In genomic region chr22:31660860-31661341, GRCh38 we compare ENCODE assay signal across 8 cellular contexts. TPM values are rescaled to one million over a fixed set of nuclear protein-coding genes. Genes with fewer than 3 reads are reported as not detected.
DNase-seq lines count a peak whose midpoint lies in the region; ATAC-seq and TF ChIP-seq lines count a peak whose summit lies in the region.
"Not testable (repeated sequence)": the region's sequence is repeated elsewhere in the genome, so short reads cannot be mapped to it uniquely, and the experiment has no call there.

No MANE protein-coding gene starts in this region.

- H3K4ac ChIP-seq in neuronal stem cell (ENCODE audit: low read length) = not testable (repeated sequence)

- peaks cover 29% of the 10 kb centered on the region for H3F3A ChIP-seq in PC-9 (ENCODE audit: insufficient read depth, low read depth)

- H3K36me3 Mint-ChIP-seq in CD8-positive, alpha-beta T cell = peaks cover 19% of the 10 kb centered on the region
- peaks cover 22% of the 10 kb centered on the region for H3K36me3 Mint-ChIP-seq in HFFc6 (ENCODE audit: low read depth)
- not testable (repeated sequence) for H3K36me3 Mint-ChIP-seq in activated CD8-positive, alpha-beta T cell treated with anti-CD3 and anti-CD28 coated beads, Interleukin-2, amount 10 ng/mL, durations not matched to agents 7 days and 5 days (ENCODE audit: low read depth); stimulated activated naive CD8-positive, alpha-beta T cell treated with anti-CD3 and anti-CD28 coated beads, Interleukin-15, Interleukin-2, amounts not matched to agents 100 ng/mL and 50 ng/mL, for 24 hours (ENCODE audit: low read depth)
- peaks cover 15% of the 10 kb centered on the region for H3K36me3 Mint-ChIP-seq in central memory CD8-positive, alpha-beta T cell (ENCODE audit: insufficient read depth)

- H3K4me3 ChIP-seq in CD8-positive, alpha-beta T cell (ENCODE audit: low read depth, low read length) = peak overlapping the region; percentile 89
- H3K4me3 ChIP-seq in PC-9 = peak overlapping the region; percentile 79
- H3K4me3 ChIP-seq in neuronal stem cell (ENCODE audit: low read length in 2 of 2) = peak overlapping the region in 1 of 2 donors; percentile 67

- H3K9me3 Mint-ChIP-seq in CD8-positive, alpha-beta T cell; HFFc6; activated CD8-positive, alpha-beta T cell treated with anti-CD3 and anti-CD28 coated beads, Interleukin-2, amount 10 ng/mL, durations not matched to agents 7 days and 5 days (ENCODE audit: insufficient read depth); central memory CD8-positive, alpha-beta T cell; stimulated activated naive CD8-positive, alpha-beta T cell treated with anti-CD3 and anti-CD28 coated beads, Interleukin-15, Interleukin-2, amounts not matched to agents 100 ng/mL and 50 ng/mL, for 24 hours: not testable (repeated sequence)

- H3K18ac ChIP-seq in neuronal stem cell (ENCODE audit: low read length) = not testable (repeated sequence)

- not testable (repeated sequence) for H3K9ac ChIP-seq in neuronal stem cell (ENCODE audit: low read depth, low read length, poor library complexity)

- not testable (repeated sequence) for H3K23ac ChIP-seq in neuronal stem cell (ENCODE audit: low read depth, low read length, poor library complexity)

- not testable (repeated sequence) for H3K9me2 ChIP-seq in PC-9 (ENCODE audit: insufficient read depth)

- WGBS in neuronal stem cell (ENCODE audit: extremely low coverage in 2 of 2, insufficient read length in 2 of 2, insufficient replicate concordance in 1 of 2), 2 donors = no CpG with 5 or more reads among the region's 10 CpGs

- POLR2A ChIA-PET in CD8-positive, alpha-beta T cell (lab: Charles Lee) = interaction anchor here (1.1 to 2.7 kb wide), 6 partner anchors 13 to 314 kb away, joined by 3 to 30 read pairs (median 4); partner anchors contain the start of gene PATZ1
- POLR2A ChIA-PET in PC-9 (lab: Charles Lee; ENCODE audit: unreplicated experiment) = interaction anchor here (0.6 to 0.7 kb wide), 4 partner anchors 9 to 788 kb away, joined by 3 to 10 read pairs (median 6); no protein-coding TSS in a partner anchor
- POLR2A ChIA-PET in activated CD8-positive, alpha-beta T cell treated with anti-CD3 and anti-CD28 coated beads, Interleukin-2, amount 10 ng/mL, durations not matched to agents 7 days and 5 days (lab: Charles Lee) = interaction anchor here (1.4 to 2.4 kb wide), 5 partner anchors 16 to 315 kb away, joined by 3 to 16 read pairs (median 11); partner anchors contain the start of genes DEPDC5 and PATZ1

- peak overlapping the region; percentile 94 for H3K4me2 ChIP-seq in PC-9
- peak overlapping the region; percentile 70 for H3K4me2 ChIP-seq in neuronal stem cell (ENCODE audit: insufficient read depth, low read length, poor library complexity, severe bottlenecking)

- not testable (repeated sequence) for H3K79me1 ChIP-seq in neuronal stem cell (ENCODE audit: low read depth, low read length)

- H3K14ac ChIP-seq in neuronal stem cell (ENCODE audit: low read length) = not testable (repeated sequence)

- H3K4me1 Mint-ChIP-seq in CD8-positive, alpha-beta T cell (ENCODE audit: low read depth) = peaks cover 44% of the 10 kb centered on the region
- peaks cover 40% of the 10 kb centered on the region for H3K4me1 Mint-ChIP-seq in HFFc6 (ENCODE audit: low read depth)
- H3K4me1 Mint-ChIP-seq in activated CD8-positive, alpha-beta T cell treated with anti-CD3 and anti-CD28 coated beads, Interleukin-2, amount 10 ng/mL, durations not matched to agents 7 days and 5 days (ENCODE audit: low read depth) = peaks cover 29% of the 10 kb centered on the region
- peaks cover 19% of the 10 kb centered on the region for H3K4me1 Mint-ChIP-seq in central memory CD8-positive, alpha-beta T cell
- H3K4me1 Mint-ChIP-seq in stimulated activated naive CD8-positive, alpha-beta T cell treated with anti-CD3 and anti-CD28 coated beads, Interleukin-15, Interleukin-2, amounts not matched to agents 100 ng/mL and 50 ng/mL, for 24 hours (ENCODE audit: low read depth) = peaks cover 38% of the 10 kb centered on the region

- peaks cover 57% of the 10 kb centered on the region for H3K79me2 ChIP-seq in PC-9 (ENCODE audit: low read depth)

- not testable (repeated sequence) for H2BK12ac ChIP-seq in neuronal stem cell (ENCODE audit: low read length)

- H3K27ac ChIP-seq in CD8-positive, alpha-beta T cell (ENCODE audit: low read depth, low read length); neuronal stem cell (replicated peaks; ENCODE audit: low read length): not testable (repeated sequence)
- peak overlapping the region; percentile 98 for H3K27ac ChIP-seq in PC-9

- not testable (repeated sequence) for H2BK5ac ChIP-seq in neuronal stem cell (ENCODE audit: low read length)

- ATAC-seq in CD8-positive, alpha-beta T cell; activated CD8-positive, alpha-beta T cell treated with anti-CD3 and anti-CD28 coated beads, Interleukin-2, amount 10 ng/mL, durations not matched to agents 7 days and 5 days; central memory CD8-positive, alpha-beta T cell (replicated peaks; ENCODE audit: extremely low read depth, poor library complexity, severe bottlenecking): not testable (repeated sequence)

- H3K27ac Mint-ChIP-seq in CD8-positive, alpha-beta T cell = peak overlapping the region; percentile 96
- H3K27ac Mint-ChIP-seq in HFFc6 = peak overlapping the region; percentile 89
- peak overlapping the region; percentile 92 for H3K27ac Mint-ChIP-seq in activated CD8-positive, alpha-beta T cell treated with anti-CD3 and anti-CD28 coated beads, Interleukin-2, amount 10 ng/mL, durations not matched to agents 7 days and 5 days
- H3K27ac Mint-ChIP-seq in central memory CD8-positive, alpha-beta T cell (ENCODE audit: low read depth) = peak overlapping the region; percentile 99
- peak overlapping the region; percentile 92 for H3K27ac Mint-ChIP-seq in stimulated activated naive CD8-positive, alpha-beta T cell treated with anti-CD3 and anti-CD28 coated beads, Interleukin-15, Interleukin-2, amounts not matched to agents 100 ng/mL and 50 ng/mL, for 24 hours

- not testable (repeated sequence) for H2BK120ac ChIP-seq in neuronal stem cell (ENCODE audit: low read depth, low read length)

- not testable (repeated sequence) for H3K36me3 ChIP-seq in CD8-positive, alpha-beta T cell (ENCODE audit: insufficient read depth, low read length); PC-9 (ENCODE audit: low read depth); neuronal stem cell (replicated peaks in 1 of 2; ENCODE audit: control insufficient read depth in 2 of 2, insufficient read depth in 2 of 2, low read length in 2 of 2)

- H3K27me3 Mint-ChIP-seq in CD8-positive, alpha-beta T cell (ENCODE audit: low read depth); HFFc6 (ENCODE audit: insufficient read depth); activated CD8-positive, alpha-beta T cell treated with anti-CD3 and anti-CD28 coated beads, Interleukin-2, amount 10 ng/mL, durations not matched to agents 7 days and 5 days (ENCODE audit: low read depth); central memory CD8-positive, alpha-beta T cell; stimulated activated naive CD8-positive, alpha-beta T cell treated with anti-CD3 and anti-CD28 coated beads, Interleukin-15, Interleukin-2, amounts not matched to agents 100 ng/mL and 50 ng/mL, for 24 hours: not testable (repeated sequence)

- not testable (repeated sequence) for H2AFZ ChIP-seq in PC-9; neuronal stem cell (ENCODE audit: low read length)

- CTCF ChIA-PET in CD8-positive, alpha-beta T cell (lab: Charles Lee) = interaction anchor here (1.3 to 3.2 kb wide), 3 partner anchors 18 to 209 kb away, joined by 4 to 22 read pairs (median 4); no protein-coding TSS in a partner anchor
- CTCF ChIA-PET in PC-9 (lab: Charles Lee) = interaction anchor here (1.6 kb wide), 1 partner anchor 14 kb away, joined by 4 read pairs; no protein-coding TSS in a partner anchor
- CTCF ChIA-PET in activated CD8-positive, alpha-beta T cell treated with anti-CD3 and anti-CD28 coated beads, Interleukin-2, amount 10 ng/mL, durations not matched to agents 7 days and 5 days (lab: Charles Lee) = interaction anchor here (1.7 to 6.9 kb wide), 5 partner anchors 15 to 310 kb away, joined by 5 to 89 read pairs (median 24); no protein-coding TSS in a partner anchor

- not testable (repeated sequence) for H4K8ac ChIP-seq in neuronal stem cell (ENCODE audit: low read depth, low read length)

- H3K4me3 Mint-ChIP-seq in CD8-positive, alpha-beta T cell = peak overlapping the region; percentile 96
- H3K4me3 Mint-ChIP-seq in HFFc6 = peak overlapping the region; percentile 100
- H3K4me3 Mint-ChIP-seq in activated CD8-positive, alpha-beta T cell treated with anti-CD3 and anti-CD28 coated beads, Interleukin-2, amount 10 ng/mL, durations not matched to agents 7 days and 5 days = peak overlapping the region; percentile 90
- H3K4me3 Mint-ChIP-seq in central memory CD8-positive, alpha-beta T cell = peak overlapping the region; percentile 95
- H3K4me3 Mint-ChIP-seq in stimulated activated naive CD8-positive, alpha-beta T cell treated with anti-CD3 and anti-CD28 coated beads, Interleukin-15, Interleukin-2, amounts not matched to agents 100 ng/mL and 50 ng/mL, for 24 hours = peak overlapping the region; percentile 100

- not testable (repeated sequence) for H3K27me3 ChIP-seq in CD8-positive, alpha-beta T cell (ENCODE audit: insufficient read depth, low read length); PC-9 (ENCODE audit: insufficient read depth, low read depth); neuronal stem cell (ENCODE audit: control insufficient read depth in 3 of 3, insufficient read depth in 3 of 3, low read depth in 1 of 3, low read length in 3 of 3)

- intact Hi-C loops in CD8-positive, alpha-beta T cell (cut with DNase I, micrococcal nuclease) = loop anchor here (5.0 to 10.0 kb wide), 4 partner anchors 166 to 1896 kb away; partner anchors contain the start of genes FBXO7 (in 1 of the 2), PES1 (in 1 of the 2), SFI1 (in 1 of the 2) and UQCR10 (in 1 of the 2)
- intact Hi-C loops in PC-9 (cut with micrococcal nuclease; ENCODE audit: unreplicated experiment) = loop anchor here (5.0 to 10.0 kb wide), 2 partner anchors 59 to 424 kb away; no protein-coding TSS in a partner anchor

- peak in 2 of 7 experiments; percentile 17 to 46 for DNase-seq in CD8-positive, alpha-beta T cell
- DNase-seq in HFFc6 = peak; percentile 75
- DNase-seq in PC-9 = peak; percentile 67 to 88
- peak; percentile 34 for DNase-seq in activated CD8-positive, alpha-beta T cell treated with anti-CD3 and anti-CD28 coated beads, Interleukin-2, amount 10 ng/mL, durations not matched to agents 7 days and 5 days
- peak in 1 of 2 donors; percentile 18 for DNase-seq in central memory CD8-positive, alpha-beta T cell (ENCODE audit: low spot score in 2 of 2)
- DNase-seq in hepatic stellate cell (ENCODE audit: low spot score) = peak; percentile 57
- not testable (repeated sequence) for DNase-seq in neuronal stem cell (ENCODE audit: low spot score)

- not testable (repeated sequence) for H2BK15ac ChIP-seq in neuronal stem cell (ENCODE audit: low read length)

- TF ChIP-seq CTCF in CD8-positive, alpha-beta T cell (IDR thresholded peaks at IDR 0.05); HFFc6 (IDR thresholded peaks at IDR 0.05); PC-9 (conservative IDR thresholded peaks at IDR 0.05): not testable (repeated sequence)

- not testable (repeated sequence) for H2AK5ac ChIP-seq in neuronal stem cell (ENCODE audit: low read depth, low read length)

- not testable (repeated sequence) for H4K91ac ChIP-seq in neuronal stem cell (ENCODE audit: low read depth, low read length, poor library complexity)

- peaks cover 16% of the 10 kb centered on the region; the same call in 1 of the 2 replicates for H4K20me1 ChIP-seq in PC-9 (ENCODE audit: insufficient read depth)

- not testable (repeated sequence) for H3K9me3 ChIP-seq in CD8-positive, alpha-beta T cell (ENCODE audit: low read length); PC-9 (ENCODE audit: insufficient read depth, low read depth); neuronal stem cell (replicated peaks in 1 of 2; ENCODE audit: control insufficient read depth in 2 of 2, insufficient read depth in 1 of 2, low read depth in 1 of 2, low read length in 2 of 2)

- peaks cover 18% of the 10 kb centered on the region for H3K4me1 ChIP-seq in CD8-positive, alpha-beta T cell (ENCODE audit: insufficient read depth, low read length)
- peaks cover 28% of the 10 kb centered on the region for H3K4me1 ChIP-seq in PC-9 (replicated peaks; ENCODE audit: insufficient read depth)
- not testable (repeated sequence) for H3K4me1 ChIP-seq in neuronal stem cell (ENCODE audit: control insufficient read depth in 2 of 2, insufficient read depth in 1 of 2, low read depth in 1 of 2, low read length in 2 of 2)

- not testable (repeated sequence) for BruUV-seq in PC-9 (replicated peaks; lab: Mats Ljungman, UMichigan)

RNA-seq across cellular contexts. Expression of gene PISD, which starts 1.1 kb away (rescaled TPM):
- 10 to 100 TPM; 41.2 to 43.6 TPM for total RNA-seq in CD8-positive, alpha-beta T cell
- total RNA-seq in HFFc6 (2021; fragmentation: NEBNext Ultra II Directional; extraction: Animal tissue kit (Norgen Biotek cat#: 25700)) = 10 to 100 TPM; 38.4 to 47.3 (median 43.3) TPM
- 46.4 and 46.8 TPM in 2 replicates for total RNA-seq in PC-9 (2021)
- 10 to 100 TPM; 28.8 to 29.2 TPM for total RNA-seq in activated CD8-positive, alpha-beta T cell treated with anti-CD3 and anti-CD28 coated beads, Interleukin-2, amount 10 ng/mL, durations not matched to agents 7 days and 5 days
- 18.6 TPM for polyA plus RNA-seq in neuronal stem cell (2013, experiment 1 of 2)
- 18.6 TPM for polyA plus RNA-seq in neuronal stem cell (2013, experiment 2 of 2)
